ENCODE assay signal across 27 cellular contexts in genomic region chr5:58754250-58754649, GRCh38.
"Had no signal": no experiment of that assay in that cellular context is flagged by ENCODE, and none has a peak within 500 bp of the region (broad histone marks: within the 10 kb centered on the region; RNA-seq: fewer than 3 reads in every experiment).

No MANE protein-coding gene starts in this region.

- H3K36me3 ChIP-seq: neural progenitor cell, ovary, stomach, thoracic aorta, thyroid gland, tibial nerve, upper lobe of left lung, vagina had no signal

- ATAC-seq: naive thymus-derived CD4-positive, alpha-beta T cell; natural killer cell; psoas muscle; right cardiac atrium; sciatic nerve; stimulated activated effector memory CD8-positive, alpha-beta T cell treated with anti-CD3 and anti-CD28 coated beads, Interleukin-12 subunit alpha, Interleukin-12 subunit beta, amount 100 ng/mL, for 72 hours; stimulated activated naive B cell treated with anti-CD40 and anti-IgM and Interleukin-4, amounts not matched to agents 10 μg/mL and 1 μg/mL and 100 μg/mL, for 72 hours had no signal

- H3K9me3 ChIP-seq: ovary, psoas muscle, stomach, thoracic aorta, thyroid gland, tibial nerve, upper lobe of left lung, vagina had no signal

- H3K79me2 ChIP-seq: parathyroid adenoma had no signal

- H2AFZ ChIP-seq: neural progenitor cell, parathyroid adenoma had no signal

- H3K4me2 ChIP-seq: neural progenitor cell had no signal

- DNase-seq: naive thymus-derived CD4-positive, alpha-beta T cell; natural killer cell; nephron progenitor cell; occipital lobe; ovary; posterior cingulate gyrus; psoas muscle; right cardiac atrium; stimulated activated CD4-positive, alpha-beta T cell treated with anti-CD3 and anti-CD28 coated beads, Interleukin-15, amount 100 ng/mL, for 24 hours; stimulated activated CD4-positive, alpha-beta T cell treated with anti-CD3 and anti-CD28 coated beads, Interleukin-2, amount 100 ng/mL, for 24 hours; stimulated activated CD4-positive, alpha-beta T cell treated with anti-CD3 and anti-CD28 coated beads, Interleukin-2, amount 100 ng/mL, for 48 hours; stimulated activated CD4-positive, alpha-beta T cell treated with anti-CD3 and anti-CD28 coated beads, Interleukin-4, amount 100 ng/mL, for 24 hours; stimulated activated naive B cell treated with anti-CD40 and anti-IgM and Interleukin-4, amounts not matched to agents 10 μg/mL and 1 μg/mL and 100 μg/mL, for 72 hours; stimulated activated naive CD4-positive, alpha-beta T cell treated with Interleukin-2 at 50 U/mL for 16 hours; stomach; thyroid gland; trophoblast cell; upper lobe of left lung had no signal

- FAIRE-seq: urothelium cell line had no signal

- H3K27me3 ChIP-seq: neural progenitor cell, ovary, stomach, thyroid gland, tibial nerve, upper lobe of left lung, vagina had no signal

- H3K4me3 ChIP-seq: neural progenitor cell, ovary, psoas muscle, skin epidermis, stomach, thoracic aorta, thyroid gland, tibial nerve, upper lobe of left lung, vagina had no signal

- H3K9ac ChIP-seq: neural progenitor cell, parathyroid adenoma had no signal

- H3K27ac ChIP-seq: neural progenitor cell, ovary, parathyroid adenoma, psoas muscle, skin epidermis, stomach, thoracic aorta, thyroid gland, tibial nerve, upper lobe of left lung, vagina had no signal

- H3K4me1 ChIP-seq: neural progenitor cell, psoas muscle, vagina had no signal
